ENCODE assay signal across 25 cellular contexts in genomic region chr2:224157655-224158054, GRCh38.
"Had no signal": no experiment of that assay in that cellular context is flagged by ENCODE, and none has a peak within 500 bp of the region (broad histone marks: within the 10 kb centered on the region; RNA-seq: fewer than 3 reads in every experiment).

No MANE protein-coding gene starts in this region.

- H3K27me3 ChIP-seq: esophagus muscularis mucosa, gastrocnemius medialis, ovary, right lobe of liver, tibial nerve, upper lobe of left lung had no signal

- ATAC-seq: gastrocnemius medialis; naive thymus-derived CD8-positive, alpha-beta T cell; psoas muscle; right lobe of liver; stimulated activated naive B cell treated with anti-CD40 and anti-IgM and Interleukin-4, amounts not matched to agents 10 μg/mL and 1 μg/mL and 100 μg/mL, for 72 hours had no signal

- DNase-seq: dermis blood vessel endothelial cell; effector memory CD4-positive, alpha-beta T cell; foreskin fibroblast; gastrocnemius medialis; glutamatergic neuron; hypothalamus; immature natural killer cell; islet precursor cell; mesenchymal stem cell; naive thymus-derived CD8-positive, alpha-beta T cell; occipital lobe; ovary; posterior cingulate gyrus; psoas muscle; right lobe of liver; small intestine; stimulated activated CD4-positive, alpha-beta T cell treated with anti-CD3 and anti-CD28 coated beads, Interleukin-15, amount 100 ng/mL, for 24 hours; stimulated activated CD4-positive, alpha-beta T cell treated with anti-CD3 and anti-CD28 coated beads, Interleukin-2, amount 100 ng/mL, for 48 hours; stimulated activated naive B cell treated with anti-CD40 and anti-IgM and Interleukin-4, amounts not matched to agents 10 μg/mL and 1 μg/mL and 100 μg/mL, for 72 hours; upper lobe of left lung had no signal

- H3K36me3 ChIP-seq: esophagus muscularis mucosa, gastrocnemius medialis, ovary, right lobe of liver, thoracic aorta, tibial nerve, upper lobe of left lung had no signal

- FAIRE-seq: endothelial cell of umbilical vein, small intestine had no signal

- H3K4me3 ChIP-seq: coronary artery, esophagus muscularis mucosa, gastrocnemius medialis, ovary, psoas muscle, right lobe of liver, thoracic aorta, tibial nerve, upper lobe of left lung had no signal

- H3K4me1 ChIP-seq: gastrocnemius medialis, psoas muscle, right lobe of liver, tibial nerve, upper lobe of left lung had no signal

- H3K9me3 ChIP-seq: esophagus muscularis mucosa, gastrocnemius medialis, ovary, psoas muscle, right lobe of liver, thoracic aorta, tibial nerve, upper lobe of left lung had no signal

- H3K27ac ChIP-seq: coronary artery, esophagus muscularis mucosa, gastrocnemius medialis, ovary, psoas muscle, right lobe of liver, thoracic aorta, tibial nerve, upper lobe of left lung had no signal
